Comparison of ENCODE assay signal across 24 cellular contexts in the genomic region with DNA sequence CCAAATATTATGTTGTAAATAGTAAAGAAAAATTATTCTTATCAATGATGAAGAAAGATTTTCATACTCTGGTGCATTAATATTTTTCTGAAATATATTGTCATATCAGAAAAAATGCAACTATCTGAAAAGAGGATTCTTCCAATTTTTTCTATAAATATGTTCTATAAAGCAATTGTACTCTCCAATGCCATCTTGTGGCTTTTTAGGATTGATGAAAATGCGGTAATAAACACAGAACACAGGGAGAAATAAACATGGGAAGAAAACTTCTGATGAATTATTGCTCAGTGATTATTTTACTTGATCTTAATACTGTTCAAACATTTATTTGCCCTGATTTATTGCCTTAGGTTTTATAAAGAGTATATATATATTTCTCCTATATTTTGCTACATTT.
DNase-seq lines count a peak whose midpoint lies in the region; ATAC-seq, FAIRE-seq and TF ChIP-seq lines count a peak whose summit lies in the region.
"Had no signal": no experiment of that assay in that cellular context is flagged by ENCODE, and none has a peak within 500 bp of the region (broad histone marks: within the 10 kb centered on the region; RNA-seq: fewer than 3 reads in every experiment).

No MANE protein-coding gene starts in this region.

- H3K4me3 Mint-ChIP-seq in activated CD4-positive, alpha-beta T cell treated with anti-CD3 and anti-CD28 coated beads, Interleukin-2, amount 10 ng/mL, durations not matched to agents 24 days and 14 days: no peak overlapping the region
- no peak overlapping the region for H3K4me3 Mint-ChIP-seq in stimulated activated naive CD8-positive, alpha-beta T cell treated with anti-CD3 and anti-CD28 coated beads, Interleukin-15, amount 100 ng/mL, for 72 hours
- H3K4me3 Mint-ChIP-seq: activated CD4-positive, alpha-beta T cell treated with anti-CD3 and anti-CD28 coated beads, Interleukin-2, amount 10 ng/mL, durations not matched to agents 7 days and 5 days; activated T-helper 1 cell treated with anti-CD3 and anti-CD28 coated beads, Interleukin-12 subunit alpha, Interleukin-12 subunit beta, Interleukin-2, Interleukin-4 antibody, amounts not matched to agents 30 ng/mL and 10 ng/mL and 1 ng/mL, durations not matched to agents 14 hours and 24 hours and 36 hours; CD14-positive monocyte; immature natural killer cell; natural killer cell treated with Interleukin-12 subunit alpha and Interleukin-12 subunit beta and Interleukin-15 and Interleukin-18, amount 100 ng/mL, for 72 hours; T-helper 1 cell treated with Interleukin-12 subunit alpha and Interleukin-12 subunit beta and Interleukin-4 antibody, amounts not matched to agents 30 μg/mL and 1 μg/mL, for 36 hours had no signal

- H3K27me3 ChIP-seq in OCI-LY3 (ENCODE audit: low read depth, low read length) (no peaks in the 10 kb centered on the region), hepatocyte (no peaks in the 10 kb centered on the region)
- H3K27me3 ChIP-seq: ascending aorta, suprapubic skin had no signal

- FAIRE-seq in A204.1 (lab: Jason Lieb, UNC): peak; percentile 65
- FAIRE-seq: D721Med, H1 had no signal

- H2AFZ ChIP-seq in OCI-LY3 (ENCODE audit: low read depth, low read length) (no peak overlapping the region), hepatocyte (no peak overlapping the region)

- no peak overlapping the region for H3K9ac ChIP-seq in OCI-LY3 (ENCODE audit: low read length)

- no peaks in the 10 kb centered on the region for H3K9me3 ChIP-seq in OCI-LY3 (ENCODE audit: insufficient read depth, low read length)
- no peaks in the 10 kb centered on the region for H3K9me3 ChIP-seq in hepatocyte (ENCODE audit: low read depth)
- H3K9me3 ChIP-seq: ascending aorta, prostate gland, suprapubic skin, uterus had no signal

- no peak for ATAC-seq in GM21367 (IDR thresholded peaks at IDR 0.05; ENCODE audit: unreplicated experiment)
- ATAC-seq in stimulated activated naive CD8-positive, alpha-beta T cell treated with anti-CD3 and anti-CD28 coated beads, Interleukin-15, amount 100 ng/mL, for 72 hours: no peak
- no peak for ATAC-seq in HG02763 (IDR thresholded peaks at IDR 0.05; ENCODE audit: unreplicated experiment)
- ATAC-seq: natural killer cell treated with Interleukin-12 subunit alpha and Interleukin-12 subunit beta and Interleukin-15 and Interleukin-18, amount 100 ng/mL, for 72 hours had no signal

- no peak overlapping the region for H3K27ac ChIP-seq in OCI-LY3 (ENCODE audit: low read length)
- no peak overlapping the region for H3K27ac ChIP-seq in hepatocyte
- H3K27ac ChIP-seq: ascending aorta, prostate gland, suprapubic skin, uterus had no signal

- H3K27ac Mint-ChIP-seq in activated CD4-positive, alpha-beta T cell treated with anti-CD3 and anti-CD28 coated beads, Interleukin-2, amount 10 ng/mL, durations not matched to agents 24 days and 14 days: no peak overlapping the region
- H3K27ac Mint-ChIP-seq in stimulated activated naive CD8-positive, alpha-beta T cell treated with anti-CD3 and anti-CD28 coated beads, Interleukin-15, amount 100 ng/mL, for 72 hours: no peak overlapping the region
- H3K27ac Mint-ChIP-seq: activated CD4-positive, alpha-beta T cell treated with anti-CD3 and anti-CD28 coated beads, Interleukin-2, amount 10 ng/mL, durations not matched to agents 7 days and 5 days; activated T-helper 1 cell treated with anti-CD3 and anti-CD28 coated beads, Interleukin-12 subunit alpha, Interleukin-12 subunit beta, Interleukin-2, Interleukin-4 antibody, amounts not matched to agents 30 ng/mL and 10 ng/mL and 1 ng/mL, durations not matched to agents 14 hours and 24 hours and 36 hours; CD14-positive monocyte; immature natural killer cell; natural killer cell treated with Interleukin-12 subunit alpha and Interleukin-12 subunit beta and Interleukin-15 and Interleukin-18, amount 100 ng/mL, for 72 hours; T-helper 1 cell treated with Interleukin-12 subunit alpha and Interleukin-12 subunit beta and Interleukin-4 antibody, amounts not matched to agents 30 μg/mL and 1 μg/mL, for 36 hours had no signal

- H3K4me1 Mint-ChIP-seq in activated CD4-positive, alpha-beta T cell treated with anti-CD3 and anti-CD28 coated beads, Interleukin-2, amount 10 ng/mL, durations not matched to agents 24 days and 14 days: no peaks in the 10 kb centered on the region
- no peaks in the 10 kb centered on the region for H3K4me1 Mint-ChIP-seq in stimulated activated naive CD8-positive, alpha-beta T cell treated with anti-CD3 and anti-CD28 coated beads, Interleukin-15, amount 100 ng/mL, for 72 hours
- H3K4me1 Mint-ChIP-seq: activated CD4-positive, alpha-beta T cell treated with anti-CD3 and anti-CD28 coated beads, Interleukin-2, amount 10 ng/mL, durations not matched to agents 7 days and 5 days; CD14-positive monocyte; immature natural killer cell had no signal

- H3K4me1 ChIP-seq in OCI-LY3 (ENCODE audit: low read length) (no peaks in the 10 kb centered on the region), hepatocyte (ENCODE audit: insufficient read depth) (no peaks in the 10 kb centered on the region)
- H3K4me1 ChIP-seq: ascending aorta, prostate gland, suprapubic skin, uterus had no signal

- H3K36me3 ChIP-seq in OCI-LY3 (replicated peaks; ENCODE audit: low read depth, low read length) (no peaks in the 10 kb centered on the region), hepatocyte (replicated peaks; ENCODE audit: insufficient read depth, low read depth) (peaks cover 2% of the 10 kb centered on the region)
- H3K36me3 ChIP-seq: ascending aorta, prostate gland, suprapubic skin, uterus had no signal

- peak; percentile 13 for DNase-seq in choroid plexus epithelial cell (ENCODE audit: low read depth)
- DNase-seq in hepatocyte (ENCODE audit: low spot score): no peak
- no peak for DNase-seq in activated CD4-positive, alpha-beta T cell treated with anti-CD3 and anti-CD28 coated beads, Interleukin-2, amount 10 ng/mL, durations not matched to agents 24 days and 14 days
- no peak for DNase-seq in stimulated activated naive CD8-positive, alpha-beta T cell treated with anti-CD3 and anti-CD28 coated beads, Interleukin-15, amount 100 ng/mL, for 72 hours
- DNase-seq: activated CD4-positive, alpha-beta T cell treated with anti-CD3 and anti-CD28 coated beads, Interleukin-2, amount 10 ng/mL, durations not matched to agents 7 days and 5 days; activated naive CD4-positive, alpha-beta T cell treated with anti-CD3 and anti-CD28 coated beads, Interleukin-2, amount 50 U/mL, for 16 hours; immature natural killer cell; NCI-H1417 treated with DMSO at 0.1 percent for 48 hours; NCI-H524; SIG-M5; uterus had no signal

- H3K27me3 Mint-ChIP-seq in activated CD4-positive, alpha-beta T cell treated with anti-CD3 and anti-CD28 coated beads, Interleukin-2, amount 10 ng/mL, durations not matched to agents 24 days and 14 days: no peaks in the 10 kb centered on the region
- H3K27me3 Mint-ChIP-seq in stimulated activated naive CD8-positive, alpha-beta T cell treated with anti-CD3 and anti-CD28 coated beads, Interleukin-15, amount 100 ng/mL, for 72 hours: no peaks in the 10 kb centered on the region
- H3K27me3 Mint-ChIP-seq: activated CD4-positive, alpha-beta T cell treated with anti-CD3 and anti-CD28 coated beads, Interleukin-2, amount 10 ng/mL, durations not matched to agents 7 days and 5 days; natural killer cell treated with Interleukin-12 subunit alpha and Interleukin-12 subunit beta and Interleukin-15 and Interleukin-18, amount 100 ng/mL, for 72 hours had no signal

- H3K4me2 ChIP-seq in OCI-LY3 (ENCODE audit: low read length): no peak overlapping the region
- H3K4me2 ChIP-seq in hepatocyte: no peak overlapping the region

- TF ChIP-seq CTCF in OCI-LY3 (IDR thresholded peaks at IDR 0.05; ENCODE audit: low read depth, low read length): peak; percentile 17; the same call in 1 of the 2 replicates
- TF ChIP-seq CTCF in choroid plexus epithelial cell (conservative IDR thresholded peaks at IDR 0.05; ENCODE audit: low read depth, low read length): peak; percentile 39
- peak; percentile 27 for TF ChIP-seq CTCF in hepatocyte (IDR thresholded peaks at IDR 0.05; ENCODE audit: poor library complexity)

- no peaks in the 10 kb centered on the region for H4K20me1 ChIP-seq in OCI-LY3 (ENCODE audit: insufficient read depth, low read length)
- no peaks in the 10 kb centered on the region for H4K20me1 ChIP-seq in hepatocyte (ENCODE audit: insufficient read depth, poor library complexity, severe bottlenecking)

- WGBS in hepatocyte (ENCODE audit: low lambda C conversion rate, missing lambda C conversion rate): 90% methylated on average over 1 of the region's 1 CpG

- H3K4me3 ChIP-seq in OCI-LY3 (ENCODE audit: low read length) (no peak overlapping the region), choroid plexus epithelial cell (ENCODE audit: low read depth, low read length) (no peak overlapping the region), hepatocyte (no peak overlapping the region)
- H3K4me3 ChIP-seq: ascending aorta, prostate gland, suprapubic skin, uterus had no signal

- no peaks in the 10 kb centered on the region for H3K9me2 ChIP-seq in hepatocyte (replicated peaks; ENCODE audit: insufficient read depth)

- intact Hi-C loops in activated CD4-positive, alpha-beta T cell treated with anti-CD3 and anti-CD28 coated beads, Interleukin-2, amount 10 ng/mL, durations not matched to agents 24 days and 14 days (cut with micrococcal nuclease): no loop called here

- peaks cover under 1% of the 10 kb centered on the region for H3K9me3 Mint-ChIP-seq in activated CD4-positive, alpha-beta T cell treated with anti-CD3 and anti-CD28 coated beads, Interleukin-2, amount 10 ng/mL, durations not matched to agents 24 days and 14 days
- H3K9me3 Mint-ChIP-seq in stimulated activated naive CD8-positive, alpha-beta T cell treated with anti-CD3 and anti-CD28 coated beads, Interleukin-15, amount 100 ng/mL, for 72 hours: peaks cover 4 to 17% of the 10 kb centered on the region in 2 donors

- H3K79me2 ChIP-seq in OCI-LY3 (ENCODE audit: low read length): no peaks in the 10 kb centered on the region
- no peaks in the 10 kb centered on the region for H3K79me2 ChIP-seq in hepatocyte

- no peaks in the 10 kb centered on the region for H3K36me3 Mint-ChIP-seq in activated CD4-positive, alpha-beta T cell treated with anti-CD3 and anti-CD28 coated beads, Interleukin-2, amount 10 ng/mL, durations not matched to agents 24 days and 14 days (ENCODE audit: low read depth)
- H3K36me3 Mint-ChIP-seq: CD14-positive monocyte, immature natural killer cell had no signal
